ENCODE assay signal across 20 cellular contexts in the genomic region with DNA sequence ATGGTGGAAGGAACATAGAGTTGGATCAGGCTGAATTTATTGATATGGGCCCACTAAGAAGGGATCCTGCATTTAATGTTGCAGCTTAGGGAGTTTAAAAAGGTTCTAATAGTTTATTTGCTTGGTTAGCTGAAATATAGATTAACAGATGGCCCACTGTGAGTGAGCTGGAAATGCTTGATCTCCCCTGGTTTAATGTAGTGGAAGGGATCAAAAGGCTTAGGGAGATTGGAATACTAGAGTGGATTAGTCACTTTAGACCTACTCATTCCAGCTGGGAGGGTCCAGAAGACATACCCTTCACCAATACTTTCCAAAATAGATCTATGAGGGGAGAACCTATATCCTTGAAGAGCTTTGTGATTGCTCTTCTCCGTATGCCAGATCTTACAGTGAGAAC.
DNase-seq lines count a peak whose midpoint lies in the region; ATAC-seq and TF ChIP-seq lines count a peak whose summit lies in the region.
"Had no signal": no experiment of that assay in that cellular context is flagged by ENCODE, and none has a peak within 500 bp of the region (broad histone marks: within the 10 kb centered on the region; RNA-seq: fewer than 3 reads in every experiment).

No MANE protein-coding gene starts in this region.

- H3K36me3 ChIP-seq in WERI-Rb-1, result no peaks in the 10 kb centered on the region
- H3K36me3 ChIP-seq: BE2C had no signal

- H3K27ac ChIP-seq in WERI-Rb-1 (no peak overlapping the region), caudate nucleus (ENCODE audit: low read depth, low read length) (no peak overlapping the region)

- DNase-seq in NCI-H2171 (lab: John Stamatoyannopoulos, UW) (peak; percentile 4), NCI-H524 (lab: John Stamatoyannopoulos, UW) (peak; percentile 90 to 96), WERI-Rb-1 (peak; percentile 54), WTC11 (ENCODE audit: low spot score) (no peak), T-helper 2 cell (no peak), caudate nucleus (lab: John Stamatoyannopoulos, UW) (no peak)
- no peak for DNase-seq in activated naive CD8-positive, alpha-beta T cell treated with anti-CD3 and anti-CD28 coated beads for 36 hours
- DNase-seq: ACHN; BE2C; C1 segment of cervical spinal cord; CD4-positive, CD25-positive, alpha-beta regulatory T cell; CD8-positive, alpha-beta memory T cell; COR-L47; DMS79 treated with DMSO at 0.1 percent for 48 hours; GF-D8; GOT3; H7; HFFc6; IMR-90 had no signal

- H3K27ac Mint-ChIP-seq in WTC11, result no peak overlapping the region
- H3K27ac Mint-ChIP-seq in activated naive CD8-positive, alpha-beta T cell treated with anti-CD3 and anti-CD28 coated beads for 36 hours, result no peak overlapping the region
- H3K27ac Mint-ChIP-seq: CD4-positive, CD25-positive, alpha-beta regulatory T cell; CD8-positive, alpha-beta memory T cell; HFFc6 had no signal

- no peaks in the 10 kb centered on the region for H3K27me3 ChIP-seq in WERI-Rb-1 (ENCODE audit: insufficient read depth, low read depth, severe bottlenecking)
- H3K27me3 ChIP-seq: BE2C had no signal

- peaks cover 26% of the 10 kb centered on the region for H3K9me3 Mint-ChIP-seq in WTC11
- H3K9me3 Mint-ChIP-seq in activated naive CD8-positive, alpha-beta T cell treated with anti-CD3 and anti-CD28 coated beads for 36 hours, result no peaks in the 10 kb centered on the region
- H3K9me3 Mint-ChIP-seq: HFFc6 had no signal

- H3K36me3 Mint-ChIP-seq in WTC11, result no peaks in the 10 kb centered on the region
- H3K36me3 Mint-ChIP-seq in activated naive CD8-positive, alpha-beta T cell treated with anti-CD3 and anti-CD28 coated beads for 36 hours, result no peaks in the 10 kb centered on the region
- H3K36me3 Mint-ChIP-seq: CD4-positive, CD25-positive, alpha-beta regulatory T cell; CD8-positive, alpha-beta memory T cell had no signal

- H3K9me3 ChIP-seq in WERI-Rb-1 (ENCODE audit: severe bottlenecking), result no peaks in the 10 kb centered on the region
- H3K9me3 ChIP-seq: BE2C had no signal

- H3K4me3 Mint-ChIP-seq in WTC11, result no peak overlapping the region
- no peak overlapping the region for H3K4me3 Mint-ChIP-seq in activated naive CD8-positive, alpha-beta T cell treated with anti-CD3 and anti-CD28 coated beads for 36 hours
- H3K4me3 Mint-ChIP-seq: CD4-positive, CD25-positive, alpha-beta regulatory T cell; CD8-positive, alpha-beta memory T cell; HFFc6 had no signal

- ATAC-seq in WTC11, result no peak
- ATAC-seq: HCT116 had no signal

- H3K4me1 Mint-ChIP-seq in WTC11, result peaks cover 5% of the 10 kb centered on the region; the same call in 1 of the 2 replicates
- no peaks in the 10 kb centered on the region for H3K4me1 Mint-ChIP-seq in activated naive CD8-positive, alpha-beta T cell treated with anti-CD3 and anti-CD28 coated beads for 36 hours
- H3K4me1 Mint-ChIP-seq: CD4-positive, CD25-positive, alpha-beta regulatory T cell; CD8-positive, alpha-beta memory T cell had no signal

- no peak overlapping the region for H3K4me3 ChIP-seq in WERI-Rb-1 (ENCODE audit: low read depth, low read length)

- H3K27me3 Mint-ChIP-seq in WTC11 (ENCODE audit: low read depth), result no peaks in the 10 kb centered on the region
- H3K27me3 Mint-ChIP-seq in activated naive CD8-positive, alpha-beta T cell treated with anti-CD3 and anti-CD28 coated beads for 36 hours, result no peaks in the 10 kb centered on the region
- H3K27me3 Mint-ChIP-seq: CD4-positive, CD25-positive, alpha-beta regulatory T cell; CD8-positive, alpha-beta memory T cell had no signal

- POLR2A ChIA-PET in WTC11 (lab: Charles Lee), result interaction anchor here (0.6 kb wide), 1 partner anchor 1673 kb away, joined by 4 read pairs; no protein-coding TSS in a partner anchor

- CTCF ChIA-PET in WTC11 (lab: Charles Lee), result no interaction called here

- TF ChIP-seq CTCF in WERI-Rb-1 (IDR thresholded peaks at IDR 0.05; ENCODE audit: low read depth, low read length), result no peak
- no peak for TF ChIP-seq CTCF in WTC11 (IDR thresholded peaks at IDR 0.05)

TF ChIP-seq in WTC11, 78 proteins besides CTCF, POLR2A, EP300 and RAD21 (continues in another document):
- TF ChIP-seq MXD4 (CRISPR knock-in tag; IDR thresholded peaks at IDR 0.05; ENCODE audit: borderline replicate concordance), result no peak
- TF ChIP-seq, protein P1, sequence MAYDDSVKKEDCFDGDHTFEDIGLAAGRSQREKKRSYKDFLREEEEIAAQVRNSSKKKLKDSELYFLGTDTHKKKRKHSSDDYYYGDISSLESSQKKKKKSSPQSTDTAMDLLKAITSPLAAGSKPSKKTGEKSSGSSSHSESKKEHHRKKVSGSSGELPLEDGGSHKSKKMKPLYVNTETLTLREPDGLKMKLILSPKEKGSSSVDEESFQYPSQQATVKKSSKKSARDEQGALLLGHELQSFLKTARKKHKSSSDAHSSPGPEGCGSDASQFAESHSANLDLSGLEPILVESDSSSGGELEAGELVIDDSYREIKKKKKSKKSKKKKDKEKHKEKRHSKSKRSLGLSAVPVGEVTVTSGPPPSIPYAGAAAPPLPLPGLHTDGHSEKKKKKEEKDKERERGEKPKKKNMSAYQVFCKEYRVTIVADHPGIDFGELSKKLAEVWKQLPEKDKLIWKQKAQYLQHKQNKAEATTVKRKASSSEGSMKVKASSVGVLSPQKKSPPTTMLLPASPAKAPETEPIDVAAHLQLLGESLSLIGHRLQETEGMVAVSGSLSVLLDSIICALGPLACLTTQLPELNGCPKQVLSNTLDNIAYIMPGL (CRISPR knock-in tag; IDR thresholded peaks at IDR 0.05), result no peak
- TF ChIP-seq, protein P2, sequence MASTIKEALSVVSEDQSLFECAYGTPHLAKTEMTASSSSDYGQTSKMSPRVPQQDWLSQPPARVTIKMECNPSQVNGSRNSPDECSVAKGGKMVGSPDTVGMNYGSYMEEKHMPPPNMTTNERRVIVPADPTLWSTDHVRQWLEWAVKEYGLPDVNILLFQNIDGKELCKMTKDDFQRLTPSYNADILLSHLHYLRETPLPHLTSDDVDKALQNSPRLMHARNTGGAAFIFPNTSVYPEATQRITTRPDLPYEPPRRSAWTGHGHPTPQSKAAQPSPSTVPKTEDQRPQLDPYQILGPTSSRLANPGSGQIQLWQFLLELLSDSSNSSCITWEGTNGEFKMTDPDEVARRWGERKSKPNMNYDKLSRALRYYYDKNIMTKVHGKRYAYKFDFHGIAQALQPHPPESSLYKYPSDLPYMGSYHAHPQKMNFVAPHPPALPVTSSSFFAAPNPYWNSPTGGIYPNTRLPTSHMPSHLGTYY (CRISPR knock-in tag; IDR thresholded peaks at IDR 0.05), result no peak
- TF ChIP-seq, protein P3, sequence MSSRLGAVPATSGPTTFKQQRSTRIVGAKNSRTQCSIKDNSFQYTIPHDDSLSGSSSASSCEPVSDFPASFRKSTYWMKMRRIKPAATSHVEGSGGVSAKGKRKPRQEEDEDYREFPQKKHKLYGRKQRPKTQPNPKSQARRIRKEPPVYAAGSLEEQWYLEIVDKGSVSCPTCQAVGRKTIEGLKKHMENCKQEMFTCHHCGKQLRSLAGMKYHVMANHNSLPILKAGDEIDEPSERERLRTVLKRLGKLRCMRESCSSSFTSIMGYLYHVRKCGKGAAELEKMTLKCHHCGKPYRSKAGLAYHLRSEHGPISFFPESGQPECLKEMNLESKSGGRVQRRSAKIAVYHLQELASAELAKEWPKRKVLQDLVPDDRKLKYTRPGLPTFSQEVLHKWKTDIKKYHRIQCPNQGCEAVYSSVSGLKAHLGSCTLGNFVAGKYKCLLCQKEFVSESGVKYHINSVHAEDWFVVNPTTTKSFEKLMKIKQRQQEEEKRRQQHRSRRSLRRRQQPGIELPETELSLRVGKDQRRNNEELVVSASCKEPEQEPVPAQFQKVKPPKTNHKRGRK (CRISPR knock-in tag; IDR thresholded peaks at IDR 0.05; ENCODE audit: borderline replicate concordance), result no peak
- TF ChIP-seq NR1H2 (CRISPR knock-in tag; IDR thresholded peaks at IDR 0.05), result no peak
- TF ChIP-seq, protein P4, sequence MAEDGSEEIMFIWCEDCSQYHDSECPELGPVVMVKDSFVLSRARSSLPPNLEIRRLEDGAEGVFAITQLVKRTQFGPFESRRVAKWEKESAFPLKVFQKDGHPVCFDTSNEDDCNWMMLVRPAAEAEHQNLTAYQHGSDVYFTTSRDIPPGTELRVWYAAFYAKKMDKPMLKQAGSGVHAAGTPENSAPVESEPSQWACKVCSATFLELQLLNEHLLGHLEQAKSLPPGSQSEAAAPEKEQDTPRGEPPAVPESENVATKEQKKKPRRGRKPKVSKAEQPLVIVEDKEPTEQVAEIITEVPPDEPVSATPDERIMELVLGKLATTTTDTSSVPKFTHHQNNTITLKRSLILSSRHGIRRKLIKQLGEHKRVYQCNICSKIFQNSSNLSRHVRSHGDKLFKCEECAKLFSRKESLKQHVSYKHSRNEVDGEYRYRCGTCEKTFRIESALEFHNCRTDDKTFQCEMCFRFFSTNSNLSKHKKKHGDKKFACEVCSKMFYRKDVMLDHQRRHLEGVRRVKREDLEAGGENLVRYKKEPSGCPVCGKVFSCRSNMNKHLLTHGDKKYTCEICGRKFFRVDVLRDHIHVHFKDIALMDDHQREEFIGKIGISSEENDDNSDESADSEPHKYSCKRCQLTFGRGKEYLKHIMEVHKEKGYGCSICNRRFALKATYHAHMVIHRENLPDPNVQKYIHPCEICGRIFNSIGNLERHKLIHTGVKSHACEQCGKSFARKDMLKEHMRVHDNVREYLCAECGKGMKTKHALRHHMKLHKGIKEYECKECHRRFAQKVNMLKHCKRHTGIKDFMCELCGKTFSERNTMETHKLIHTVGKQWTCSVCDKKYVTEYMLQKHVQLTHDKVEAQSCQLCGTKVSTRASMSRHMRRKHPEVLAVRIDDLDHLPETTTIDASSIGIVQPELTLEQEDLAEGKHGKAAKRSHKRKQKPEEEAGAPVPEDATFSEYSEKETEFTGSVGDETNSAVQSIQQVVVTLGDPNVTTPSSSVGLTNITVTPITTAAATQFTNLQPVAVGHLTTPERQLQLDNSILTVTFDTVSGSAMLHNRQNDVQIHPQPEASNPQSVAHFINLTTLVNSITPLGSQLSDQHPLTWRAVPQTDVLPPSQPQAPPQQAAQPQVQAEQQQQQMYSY (CRISPR knock-in tag; IDR thresholded peaks at IDR 0.05), result no peak
- TF ChIP-seq, protein P5, sequence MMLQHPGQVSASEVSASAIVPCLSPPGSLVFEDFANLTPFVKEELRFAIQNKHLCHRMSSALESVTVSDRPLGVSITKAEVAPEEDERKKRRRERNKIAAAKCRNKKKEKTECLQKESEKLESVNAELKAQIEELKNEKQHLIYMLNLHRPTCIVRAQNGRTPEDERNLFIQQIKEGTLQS (CRISPR knock-in tag; conservative IDR thresholded peaks at IDR 0.05), result no peak
- no peak for TF ChIP-seq IRF2 (CRISPR knock-in tag; IDR thresholded peaks at IDR 0.05; ENCODE audit: borderline replicate concordance, low read depth)
- TF ChIP-seq, protein P6, sequence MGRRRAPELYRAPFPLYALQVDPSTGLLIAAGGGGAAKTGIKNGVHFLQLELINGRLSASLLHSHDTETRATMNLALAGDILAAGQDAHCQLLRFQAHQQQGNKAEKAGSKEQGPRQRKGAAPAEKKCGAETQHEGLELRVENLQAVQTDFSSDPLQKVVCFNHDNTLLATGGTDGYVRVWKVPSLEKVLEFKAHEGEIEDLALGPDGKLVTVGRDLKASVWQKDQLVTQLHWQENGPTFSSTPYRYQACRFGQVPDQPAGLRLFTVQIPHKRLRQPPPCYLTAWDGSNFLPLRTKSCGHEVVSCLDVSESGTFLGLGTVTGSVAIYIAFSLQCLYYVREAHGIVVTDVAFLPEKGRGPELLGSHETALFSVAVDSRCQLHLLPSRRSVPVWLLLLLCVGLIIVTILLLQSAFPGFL (CRISPR knock-in tag; IDR thresholded peaks at IDR 0.05; ENCODE audit: borderline replicate concordance), result no peak

Comparison
In these comparisons a context has a peak if more than half of its experiments do, and no peak if none do; other contexts are left out.
1. DNase-seq: peak in NCI-H2171 (single experiment), NCI-H524 (2 of 2) and WERI-Rb-1 (single experiment); none in WTC11 (single experiment), activated naive CD8-positive, alpha-beta T cell treated with anti-CD3 and anti-CD28 coated beads for 36 hours (single experiment), T-helper 2 cell (0 of 5) and caudate nucleus (0 of 61).